ENCODE assay signal across 29 cellular contexts in genomic region chrX:46250151-46250550, GRCh38.
"Had no signal": no experiment of that assay in that cellular context is flagged by ENCODE, and none has a peak within 500 bp of the region (broad histone marks: within the 10 kb centered on the region; RNA-seq: fewer than 3 reads in every experiment).

No MANE protein-coding gene starts in this region.

- H3K36me3 Mint-ChIP-seq: stimulated activated effector memory CD8-positive, alpha-beta T cell treated with anti-CD3 and anti-CD28 coated beads, Interleukin-12 subunit alpha, Interleukin-12 subunit beta, amount 100 ng/mL, for 72 hours; stimulated activated memory B cell treated with anti-CD40 and anti-IgM and Interleukin-4, amounts not matched to agents 10 μg/mL and 1 μg/mL and 100 μg/mL, for 72 hours; stimulated activated naive B cell treated with anti-CD40 and anti-IgM and Interleukin-4, amounts not matched to agents 10 μg/mL and 1 μg/mL and 100 μg/mL, for 72 hours; type B pancreatic cell had no signal

- H3K36me3 ChIP-seq: stomach, suprapubic skin, thoracic aorta, thyroid gland, tibial artery, tibial nerve, transverse colon, upper lobe of left lung, upper lobe of right lung, uterus, vagina had no signal

- H3K27ac ChIP-seq: stomach, suprapubic skin, testis, thoracic aorta, thyroid gland, tibial artery, tibial nerve, transverse colon, upper lobe of left lung, upper lobe of right lung, uterus, vagina had no signal

- H3K27me3 ChIP-seq: suprapubic skin, testis, thyroid gland, tibial artery, tibial nerve, transverse colon, upper lobe of right lung, uterus, vagina had no signal

- DNase-seq: stimulated activated CD4-positive, alpha-beta T cell treated with anti-CD3 and anti-CD28 coated beads, Interleukin-2, amount 100 ng/mL, for 48 hours; stimulated activated CD4-positive, alpha-beta T cell treated with anti-CD3 and anti-CD28 coated beads, Interleukin-4, amount 100 ng/mL, for 1 hour; stimulated activated CD4-positive, alpha-beta T cell treated with anti-CD3 and anti-CD28 coated beads, Interleukin-4, amount 100 ng/mL, for 24 hours; stimulated activated CD4-positive, alpha-beta T cell treated with anti-CD3 and anti-CD28 coated beads, Interleukin-4, amount 100 ng/mL, for 4 hours; stimulated activated CD8-positive, alpha-beta memory T cell treated with anti-CD3 and anti-CD28 coated beads, Interleukin-4, amount 100 ng/mL, for 48 hours; stimulated activated naive B cell treated with anti-CD40 and anti-IgM and Interleukin-4, amounts not matched to agents 10 μg/mL and 1 μg/mL and 100 μg/mL, for 72 hours; stimulated activated naive CD4-positive, alpha-beta T cell; stimulated activated naive CD4-positive, alpha-beta T cell treated with Interleukin-2 at 50 U/mL for 16 hours; stimulated activated naive CD8-positive, alpha-beta T cell treated with anti-CD3 and anti-CD28 coated beads, Interleukin-15, amount 100 ng/mL, for 72 hours; stimulated activated naive CD8-positive, alpha-beta T cell treated with anti-CD3 and anti-CD28 coated beads, Interleukin-15, Interleukin-2, amounts not matched to agents 100 U/mL and 50 U/mL, for 24 hours; stomach; substantia nigra; testis; thyroid gland; tibial artery; transverse colon; trophoblast cell; upper lobe of left lung; upper lobe of right lung; uterus had no signal

- H3K9me3 ChIP-seq: stomach, suprapubic skin, testis, thoracic aorta, thyroid gland, tibial artery, tibial nerve, transverse colon, upper lobe of left lung, upper lobe of right lung, uterus, vagina had no signal

- H3K4me3 Mint-ChIP-seq: stimulated activated effector memory CD8-positive, alpha-beta T cell treated with anti-CD3 and anti-CD28 coated beads, Interleukin-12 subunit alpha, Interleukin-12 subunit beta, amount 100 ng/mL, for 72 hours; stimulated activated memory B cell treated with anti-CD40 and anti-IgM and Interleukin-4, amounts not matched to agents 10 μg/mL and 1 μg/mL and 100 μg/mL, for 72 hours; stimulated activated naive B cell treated with anti-CD40 and anti-IgM and Interleukin-4, amounts not matched to agents 10 μg/mL and 1 μg/mL and 100 μg/mL, for 72 hours; stimulated activated naive CD8-positive, alpha-beta T cell treated with anti-CD3 and anti-CD28 coated beads, Interleukin-15, amount 100 ng/mL, for 72 hours; stimulated activated naive CD8-positive, alpha-beta T cell treated with anti-CD3 and anti-CD28 coated beads, Interleukin-15, Interleukin-2, amounts not matched to agents 100 ng/mL and 50 ng/mL, for 24 hours; type B pancreatic cell had no signal

- H3K4me1 Mint-ChIP-seq: stimulated activated effector memory CD8-positive, alpha-beta T cell treated with anti-CD3 and anti-CD28 coated beads, Interleukin-12 subunit alpha, Interleukin-12 subunit beta, amount 100 ng/mL, for 72 hours; stimulated activated naive B cell treated with anti-CD40 and anti-IgM and Interleukin-4, amounts not matched to agents 10 μg/mL and 1 μg/mL and 100 μg/mL, for 72 hours; stimulated activated naive CD8-positive, alpha-beta T cell treated with anti-CD3 and anti-CD28 coated beads, Interleukin-15, amount 100 ng/mL, for 72 hours had no signal

- FAIRE-seq: urothelium cell line had no signal

- H3K27me3 Mint-ChIP-seq: stimulated activated memory B cell treated with anti-CD40 and anti-IgM and Interleukin-4, amounts not matched to agents 10 μg/mL and 1 μg/mL and 100 μg/mL, for 72 hours; stimulated activated naive CD8-positive, alpha-beta T cell treated with anti-CD3 and anti-CD28 coated beads, Interleukin-15, amount 100 ng/mL, for 72 hours; stimulated activated naive CD8-positive, alpha-beta T cell treated with anti-CD3 and anti-CD28 coated beads, Interleukin-15, Interleukin-2, amounts not matched to agents 100 ng/mL and 50 ng/mL, for 24 hours; type B pancreatic cell had no signal

- H3K27ac Mint-ChIP-seq: stimulated activated effector memory CD8-positive, alpha-beta T cell treated with anti-CD3 and anti-CD28 coated beads, Interleukin-12 subunit alpha, Interleukin-12 subunit beta, amount 100 ng/mL, for 72 hours; stimulated activated memory B cell treated with anti-CD40 and anti-IgM and Interleukin-4, amounts not matched to agents 10 μg/mL and 1 μg/mL and 100 μg/mL, for 72 hours; stimulated activated naive B cell treated with anti-CD40 and anti-IgM and Interleukin-4, amounts not matched to agents 10 μg/mL and 1 μg/mL and 100 μg/mL, for 72 hours; stimulated activated naive CD8-positive, alpha-beta T cell treated with anti-CD3 and anti-CD28 coated beads, Interleukin-15, amount 100 ng/mL, for 72 hours; stimulated activated naive CD8-positive, alpha-beta T cell treated with anti-CD3 and anti-CD28 coated beads, Interleukin-15, Interleukin-2, amounts not matched to agents 100 ng/mL and 50 ng/mL, for 24 hours; type B pancreatic cell had no signal

- H3K4me3 ChIP-seq: stomach, suprapubic skin, testis, thoracic aorta, thyroid gland, tibial artery, tibial nerve, transverse colon, upper lobe of left lung, upper lobe of right lung, uterus, vagina had no signal

- H3K4me1 ChIP-seq: stomach, suprapubic skin, testis, thyroid gland, tibial artery, tibial nerve, transverse colon, upper lobe of left lung, upper lobe of right lung, uterus, vagina had no signal

- ATAC-seq: stimulated activated effector memory CD8-positive, alpha-beta T cell treated with anti-CD3 and anti-CD28 coated beads, Interleukin-12 subunit alpha, Interleukin-12 subunit beta, amount 100 ng/mL, for 72 hours; stimulated activated memory B cell treated with anti-CD40 and anti-IgM and Interleukin-4, amounts not matched to agents 10 μg/mL and 1 μg/mL and 100 μg/mL, for 72 hours; stimulated activated naive B cell treated with anti-CD40 and anti-IgM and Interleukin-4, amounts not matched to agents 10 μg/mL and 1 μg/mL and 100 μg/mL, for 72 hours; stimulated activated naive CD8-positive, alpha-beta T cell treated with anti-CD3 and anti-CD28 coated beads, Interleukin-15, amount 100 ng/mL, for 72 hours; stimulated activated naive CD8-positive, alpha-beta T cell treated with anti-CD3 and anti-CD28 coated beads, Interleukin-15, Interleukin-2, amounts not matched to agents 100 U/mL and 50 U/mL, for 24 hours; upper lobe of right lung had no signal

- H3K9me3 Mint-ChIP-seq: stimulated activated effector memory CD8-positive, alpha-beta T cell treated with anti-CD3 and anti-CD28 coated beads, Interleukin-12 subunit alpha, Interleukin-12 subunit beta, amount 100 ng/mL, for 72 hours; stimulated activated memory B cell treated with anti-CD40 and anti-IgM and Interleukin-4, amounts not matched to agents 10 μg/mL and 1 μg/mL and 100 μg/mL, for 72 hours; stimulated activated naive CD8-positive, alpha-beta T cell treated with anti-CD3 and anti-CD28 coated beads, Interleukin-15, amount 100 ng/mL, for 72 hours; stimulated activated naive CD8-positive, alpha-beta T cell treated with anti-CD3 and anti-CD28 coated beads, Interleukin-15, Interleukin-2, amounts not matched to agents 100 ng/mL and 50 ng/mL, for 24 hours had no signal
